Comparison of ENCODE assay signal across 8 cellular contexts in genomic region chr19:44954649-44955499, GRCh38.
A peak's percentile ranks its signal among the peaks of the same experiment; 100 is the strongest.
DNase-seq lines count a peak whose midpoint lies in the region; ATAC-seq and TF ChIP-seq lines count a peak whose summit lies in the region.

TSS of gene CLPTM1 (plus strand) at chr19:44955380. CDS start at chr19:44955396, 16 bp downstream.

- H3K27ac Mint-ChIP-seq in activated naive CD4-positive, alpha-beta T cell treated with anti-CD3 and anti-CD28 coated beads, Interleukin-2, amount 50 U/mL, for 24 hours, result peak within 1 kb of the TSS; percentile 94

- CTCF ChIA-PET in GM10248 (lab: Yijun Ruan, JAX), result interaction anchor here (1.2 to 11.1 kb wide), 6 partner anchors 8 to 231 kb away, joined by 3 to 95 read pairs (median 4); partner anchors contain the start of gene APOE

- ATAC-seq in HG02623 (IDR thresholded peaks at IDR 0.05; ENCODE audit: unreplicated experiment) (peak; percentile 79), SK-N-SH treated with all-trans-retinoic acid at 6 μM for 48 hours (peak; percentile 95)

- peaks cover 38% of the 10 kb centered on the region for H3K4me1 Mint-ChIP-seq in activated naive CD4-positive, alpha-beta T cell treated with anti-CD3 and anti-CD28 coated beads, Interleukin-2, amount 50 U/mL, for 24 hours

- TF ChIP-seq CTCF in GM10248 (IDR thresholded peaks at IDR 0.05; ENCODE audit: control extremely low read depth, extremely low read depth, low read depth, missing control alignments), result no peak

- H3K27me3 Mint-ChIP-seq in activated naive CD4-positive, alpha-beta T cell treated with anti-CD3 and anti-CD28 coated beads, Interleukin-2, amount 50 U/mL, for 24 hours, result no peaks in the 10 kb centered on the region

- DNase-seq in GM10248 (ENCODE audit: extremely low spot score) (peak; percentile 98), NCI-H1092 treated with DMSO at 0.1 percent for 48 hours (lab: John Stamatoyannopoulos, UW) (peak; percentile 94), globus pallidus (ENCODE audit: low spot score) (peak; percentile 96), nucleus accumbens (lab: John Stamatoyannopoulos, UW) (peak in 55 of 56 donors; percentile 78 to 98 (median 94)), superior temporal gyrus (ENCODE audit: extremely low spot score) (peak; percentile 97)

- POLR2A ChIA-PET in GM10248 (lab: Yijun Ruan, JAX), result no interaction called here

- peak within 1 kb of the TSS; percentile 97 for H3K4me3 Mint-ChIP-seq in activated naive CD4-positive, alpha-beta T cell treated with anti-CD3 and anti-CD28 coated beads, Interleukin-2, amount 50 U/mL, for 24 hours

- H3K9me3 Mint-ChIP-seq in activated naive CD4-positive, alpha-beta T cell treated with anti-CD3 and anti-CD28 coated beads, Interleukin-2, amount 50 U/mL, for 24 hours, result no peaks in the 10 kb centered on the region

- no peaks in the 10 kb centered on the region for H3K36me3 Mint-ChIP-seq in activated naive CD4-positive, alpha-beta T cell treated with anti-CD3 and anti-CD28 coated beads, Interleukin-2, amount 50 U/mL, for 24 hours

TF ChIP-seq in SK-N-SH treated with all-trans-retinoic acid at 6 μM for 48 hours, 23 proteins besides CTCF, POLR2A, EP300 and RAD21:
- TF ChIP-seq ARNTL (CRISPR knock-in tag; IDR thresholded peaks at IDR 0.05; ENCODE audit: borderline replicate concordance, low read depth) (no peak), TSHZ2 (CRISPR knock-in tag; IDR thresholded peaks at IDR 0.05) (0 out of 2 replicates have a peak, but pooled peaks have one; percentile 15), TOX (CRISPR knock-in tag; IDR thresholded peaks at IDR 0.05; ENCODE audit: borderline replicate concordance) (no peak)

Comparison
In these comparisons a context has a peak if more than half of its experiments do, and no peak if none do; other contexts are left out.
1. Peak in every context shown above with its lines: DNase-seq and ATAC-seq.